In genomic region chr2:174686430-174686829, GRCh38 we compare ENCODE assay signal across 12 cellular contexts.
A peak's percentile ranks its signal among the peaks of the same experiment; 100 is the strongest.
DNase-seq lines count a peak whose midpoint lies in the region; ATAC-seq and TF ChIP-seq lines count a peak whose summit lies in the region.
"Had no signal": no experiment of that assay in that cellular context is flagged by ENCODE, and none has a peak within 500 bp of the region (broad histone marks: within the 10 kb centered on the region; RNA-seq: fewer than 3 reads in every experiment).

No MANE protein-coding gene starts in this region.

- no peak overlapping the region for H3K27ac Mint-ChIP-seq in activated CD8-positive, alpha-beta memory T cell treated with anti-CD3 and anti-CD28 coated beads, Interleukin-2, amount 10 ng/mL, durations not matched to agents 7 days and 5 days

- in situ Hi-C loops in GM23248 (cut with MboI) = loop anchor here (10.0 kb wide), 1 partner anchor 102 kb away; no protein-coding TSS in a partner anchor
- in situ Hi-C loops in ACHN (cut with HindIII; ENCODE audit: low pct_ligation_motif_present, low pct_unique_long_range_greater_than_20kb, low sequenced_read_pairs) = no loop called here

- peaks cover 10% of the 10 kb centered on the region; the same call in 1 of the 2 replicates for H3F3A ChIP-seq in GM23248 (ENCODE audit: insufficient read depth)

- H3K4me1 Mint-ChIP-seq in activated CD8-positive, alpha-beta memory T cell treated with anti-CD3 and anti-CD28 coated beads, Interleukin-2, amount 10 ng/mL, durations not matched to agents 7 days and 5 days = peaks cover 42% of the 10 kb centered on the region

- no peak overlapping the region for H2AFZ ChIP-seq in GM23248
- no peak overlapping the region for H2AFZ ChIP-seq in trophoblast cell (ENCODE audit: insufficient read depth, low read length, poor library complexity)

- no peaks in the 10 kb centered on the region for H3K9me2 ChIP-seq in GM23248 (ENCODE audit: insufficient read depth)

- peaks cover 8% of the 10 kb centered on the region for H3K79me2 ChIP-seq in GM23248 (ENCODE audit: insufficient read depth)
- H3K79me2 ChIP-seq in trophoblast cell (ENCODE audit: control insufficient read depth, insufficient read depth, low read length, poor library complexity) = peaks cover 21% of the 10 kb centered on the region

- no peak overlapping the region for H4K8ac ChIP-seq in trophoblast cell (ENCODE audit: low read depth, low read length)

- H3K4me1 ChIP-seq in GM23248 (ENCODE audit: insufficient read depth) = peaks cover 16% of the 10 kb centered on the region
- peaks cover 14 to 20% of the 10 kb centered on the region in 2 experiments for H3K4me1 ChIP-seq in trophoblast cell (ENCODE audit: control insufficient read depth in 1 of 2, insufficient read depth in 2 of 2, low read length in 2 of 2)
- no peaks in the 10 kb centered on the region for H3K4me1 ChIP-seq in foreskin keratinocyte

- peaks cover 26% of the 10 kb centered on the region for H3K79me1 ChIP-seq in trophoblast cell (ENCODE audit: low read length)

- no peaks in the 10 kb centered on the region for H3K27me3 Mint-ChIP-seq in activated CD8-positive, alpha-beta memory T cell treated with anti-CD3 and anti-CD28 coated beads, Interleukin-2, amount 10 ng/mL, durations not matched to agents 7 days and 5 days

- H2BK12ac ChIP-seq in trophoblast cell (ENCODE audit: low read length) = peak overlapping the region; percentile 47

- H3K4me3 ChIP-seq in GM23248 = no peak overlapping the region
- H3K4me3 ChIP-seq in trophoblast cell (ENCODE audit: low read depth, low read length) = no peak overlapping the region
- H3K4me3 ChIP-seq: BLaER1, GM12878 had no signal

- no peaks in the 10 kb centered on the region for H3K9me3 Mint-ChIP-seq in activated CD8-positive, alpha-beta memory T cell treated with anti-CD3 and anti-CD28 coated beads, Interleukin-2, amount 10 ng/mL, durations not matched to agents 7 days and 5 days (ENCODE audit: low read depth)

- 83 to 93% methylated on average over 1 of the region's 1 CpG for WGBS in GM23248 (ENCODE audit: low coverage in 1 of 2, low lambda C conversion rate in 2 of 2, missing lambda C conversion rate in 2 of 2), 2 experiments
- WGBS in trophoblast cell (ENCODE audit: extremely low coverage, insufficient coverage, insufficient read length) = no CpG with 5 or more reads among the region's 1 CpG

- H3K18ac ChIP-seq in trophoblast cell (ENCODE audit: low read length) = no peak overlapping the region

- CTCF ChIA-PET in activated CD8-positive, alpha-beta memory T cell treated with anti-CD3 and anti-CD28 coated beads, Interleukin-2, amount 10 ng/mL, durations not matched to agents 7 days and 5 days (lab: Charles Lee) = interaction anchor here (1.0 to 9.2 kb wide), 16 partner anchors 9 to 223 kb away, joined by 3 to 122 read pairs (median 8); partner anchors contain the start of gene WIPF1

- DNase-seq in activated CD8-positive, alpha-beta memory T cell treated with anti-CD3 and anti-CD28 coated beads for 24 hours = peak; percentile 49
- no peak for DNase-seq in activated CD8-positive, alpha-beta memory T cell treated with anti-CD3 and anti-CD28 coated beads, Interleukin-2, amount 10 ng/mL, durations not matched to agents 7 days and 5 days
- DNase-seq in GM23248 (peak; percentile 62), astrocyte of the hippocampus (ENCODE audit: low read depth, low spot score) (peak; percentile 58), trophoblast cell (peak in 1 of 2 donors; percentile 64), glomerular visceral epithelial cell (ENCODE audit: extremely low spot score) (no peak), ACHN (no peak), foreskin keratinocyte (no peak)
- DNase-seq: H7 had no signal

- no peak overlapping the region for H4K12ac ChIP-seq in trophoblast cell (ENCODE audit: low read depth, low read length)

- no peak overlapping the region for H4K91ac ChIP-seq in trophoblast cell (ENCODE audit: low read depth, low read length)

- ATAC-seq in activated CD8-positive, alpha-beta memory T cell treated with anti-CD3 and anti-CD28 coated beads, Interleukin-2, amount 10 ng/mL, durations not matched to agents 7 days and 5 days = no peak
- ATAC-seq in foreskin keratinocyte = no peak
- ATAC-seq: GM12878 had no signal

- peaks cover 3% of the 10 kb centered on the region for H3K36me3 Mint-ChIP-seq in activated CD8-positive, alpha-beta memory T cell treated with anti-CD3 and anti-CD28 coated beads, Interleukin-2, amount 10 ng/mL, durations not matched to agents 7 days and 5 days

- H2BK5ac ChIP-seq in trophoblast cell (ENCODE audit: low read depth, low read length, poor library complexity) = no peak overlapping the region

- H3K27ac ChIP-seq in GM23248 (peak overlapping the region; percentile 13; the same call in 1 of the 2 replicates), trophoblast cell (ENCODE audit: low read depth, low read length) (no peak overlapping the region), foreskin keratinocyte (no peak overlapping the region)
- H3K27ac ChIP-seq: 22Rv1, BLaER1 had no signal

- H3K4me3 Mint-ChIP-seq in activated CD8-positive, alpha-beta memory T cell treated with anti-CD3 and anti-CD28 coated beads, Interleukin-2, amount 10 ng/mL, durations not matched to agents 7 days and 5 days = no peak overlapping the region

- no peak for TF ChIP-seq CTCF in foreskin keratinocyte (conservative IDR thresholded peaks at IDR 0.05)

- no peaks in the 10 kb centered on the region for H3K36me3 ChIP-seq in GM23248 (ENCODE audit: low read depth)
- no peaks in the 10 kb centered on the region for H3K36me3 ChIP-seq in trophoblast cell (ENCODE audit: control insufficient read depth in 1 of 2, insufficient read depth in 2 of 2, low read length in 2 of 2)
- H3K36me3 ChIP-seq: BLaER1 had no signal

- no peak overlapping the region for H2AK5ac ChIP-seq in trophoblast cell (ENCODE audit: low read length)

- no peak overlapping the region for H3K14ac ChIP-seq in trophoblast cell (ENCODE audit: low read length)

- no peaks in the 10 kb centered on the region for H3K9me3 ChIP-seq in GM23248 (ENCODE audit: low read depth)
- H3K9me3 ChIP-seq in trophoblast cell (ENCODE audit: insufficient read depth, low read depth, low read length) = peaks cover 2% of the 10 kb centered on the region
- H3K9me3 ChIP-seq: BLaER1 had no signal

- no peak overlapping the region for H3K4ac ChIP-seq in trophoblast cell (ENCODE audit: low read depth, low read length)

- no peak overlapping the region for H2BK120ac ChIP-seq in trophoblast cell (ENCODE audit: insufficient read depth, low read length, poor library complexity)

- H3K27me3 ChIP-seq in GM23248 (replicated peaks; ENCODE audit: insufficient read depth) = no peaks in the 10 kb centered on the region
- H3K27me3 ChIP-seq in trophoblast cell (ENCODE audit: insufficient read depth, low read length) = no peaks in the 10 kb centered on the region
- H3K27me3 ChIP-seq in foreskin keratinocyte = peaks cover 62% of the 10 kb centered on the region

- H3K4me2 ChIP-seq in GM23248 (ENCODE audit: unreplicated experiment) = peak overlapping the region; percentile 7
- H3K4me2 ChIP-seq in trophoblast cell (ENCODE audit: low read length) = no peak overlapping the region
- H3K4me2 ChIP-seq: BLaER1 had no signal

- no peak overlapping the region for H3K23ac ChIP-seq in trophoblast cell (ENCODE audit: low read length)

- H3K9ac ChIP-seq in GM23248 (peak overlapping the region; percentile 1; the same call in 1 of the 2 replicates), trophoblast cell (ENCODE audit: low read length) (no peak overlapping the region)
- H3K9ac ChIP-seq: BLaER1 had no signal

- no peaks in the 10 kb centered on the region for H4K20me1 ChIP-seq in GM23248 (ENCODE audit: insufficient read depth)
- H4K20me1 ChIP-seq: BLaER1 had no signal

Comparison
In these comparisons a context has a peak if more than half of its experiments do, and no peak if none do; other contexts are left out.
1. DNase-seq: peak in activated CD8-positive, alpha-beta memory T cell treated with anti-CD3 and anti-CD28 coated beads for 24 hours (single experiment), GM23248 (single experiment) and astrocyte of the hippocampus (single experiment); none in activated CD8-positive, alpha-beta memory T cell treated with anti-CD3 and anti-CD28 coated beads, Interleukin-2, amount 10 ng/mL, durations not matched to agents 7 days and 5 days (single experiment), glomerular visceral epithelial cell (single experiment), ACHN (single experiment) and foreskin keratinocyte (0 of 2).